In the genomic region with DNA sequence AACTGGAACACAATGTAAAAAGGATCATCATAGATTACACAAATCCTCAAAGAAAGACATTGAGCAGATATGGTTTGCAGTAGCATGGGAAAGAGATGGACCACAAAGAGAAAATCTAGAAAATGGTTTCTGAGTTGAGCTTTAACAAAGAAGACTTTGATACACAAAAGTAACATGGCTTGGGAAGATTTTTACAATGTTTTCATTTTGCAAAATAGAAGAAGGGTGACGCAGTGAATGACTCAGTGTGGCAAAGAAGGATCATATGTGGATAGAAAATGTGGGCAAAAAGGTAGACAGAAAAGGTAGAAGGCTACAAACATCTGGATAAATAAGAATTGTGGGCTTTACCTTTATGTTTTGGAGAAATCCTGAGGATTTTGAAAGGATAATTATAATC, we compare ENCODE assay signal across 2 cellular contexts.
A peak's percentile ranks its signal among the peaks of the same experiment; 100 is the strongest.
TF ChIP-seq lines count a peak whose summit lies in the region.

No MANE protein-coding gene starts in this region.

TF ChIP-seq in GM23338, 12 proteins besides CTCF, POLR2A, EP300 and RAD21:
- TF ChIP-seq JUNB (IDR thresholded peaks at IDR 0.05; ENCODE audit: unreplicated experiment) (no peak), STAT1 (IDR thresholded peaks at IDR 0.05; ENCODE audit: unreplicated experiment) (no peak), EZH2phosphoT487 (IDR thresholded peaks at IDR 0.05; ENCODE audit: unreplicated experiment) (no peak), ZNF331 (CRISPR knock-in tag; IDR thresholded peaks at IDR 0.05; ENCODE audit: low read depth) (no peak), POLR2AphosphoS5 (IDR thresholded peaks at IDR 0.05; ENCODE audit: low read depth) (no peak)
- TF ChIP-seq, protein P1, sequence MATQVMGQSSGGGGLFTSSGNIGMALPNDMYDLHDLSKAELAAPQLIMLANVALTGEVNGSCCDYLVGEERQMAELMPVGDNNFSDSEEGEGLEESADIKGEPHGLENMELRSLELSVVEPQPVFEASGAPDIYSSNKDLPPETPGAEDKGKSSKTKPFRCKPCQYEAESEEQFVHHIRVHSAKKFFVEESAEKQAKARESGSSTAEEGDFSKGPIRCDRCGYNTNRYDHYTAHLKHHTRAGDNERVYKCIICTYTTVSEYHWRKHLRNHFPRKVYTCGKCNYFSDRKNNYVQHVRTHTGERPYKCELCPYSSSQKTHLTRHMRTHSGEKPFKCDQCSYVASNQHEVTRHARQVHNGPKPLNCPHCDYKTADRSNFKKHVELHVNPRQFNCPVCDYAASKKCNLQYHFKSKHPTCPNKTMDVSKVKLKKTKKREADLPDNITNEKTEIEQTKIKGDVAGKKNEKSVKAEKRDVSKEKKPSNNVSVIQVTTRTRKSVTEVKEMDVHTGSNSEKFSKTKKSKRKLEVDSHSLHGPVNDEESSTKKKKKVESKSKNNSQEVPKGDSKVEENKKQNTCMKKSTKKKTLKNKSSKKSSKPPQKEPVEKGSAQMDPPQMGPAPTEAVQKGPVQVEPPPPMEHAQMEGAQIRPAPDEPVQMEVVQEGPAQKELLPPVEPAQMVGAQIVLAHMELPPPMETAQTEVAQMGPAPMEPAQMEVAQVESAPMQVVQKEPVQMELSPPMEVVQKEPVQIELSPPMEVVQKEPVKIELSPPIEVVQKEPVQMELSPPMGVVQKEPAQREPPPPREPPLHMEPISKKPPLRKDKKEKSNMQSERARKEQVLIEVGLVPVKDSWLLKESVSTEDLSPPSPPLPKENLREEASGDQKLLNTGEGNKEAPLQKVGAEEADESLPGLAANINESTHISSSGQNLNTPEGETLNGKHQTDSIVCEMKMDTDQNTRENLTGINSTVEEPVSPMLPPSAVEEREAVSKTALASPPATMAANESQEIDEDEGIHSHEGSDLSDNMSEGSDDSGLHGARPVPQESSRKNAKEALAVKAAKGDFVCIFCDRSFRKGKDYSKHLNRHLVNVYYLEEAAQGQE (IDR thresholded peaks at IDR 0.05; ENCODE audit: unreplicated experiment) = no peak
- TF ChIP-seq, protein P2, sequence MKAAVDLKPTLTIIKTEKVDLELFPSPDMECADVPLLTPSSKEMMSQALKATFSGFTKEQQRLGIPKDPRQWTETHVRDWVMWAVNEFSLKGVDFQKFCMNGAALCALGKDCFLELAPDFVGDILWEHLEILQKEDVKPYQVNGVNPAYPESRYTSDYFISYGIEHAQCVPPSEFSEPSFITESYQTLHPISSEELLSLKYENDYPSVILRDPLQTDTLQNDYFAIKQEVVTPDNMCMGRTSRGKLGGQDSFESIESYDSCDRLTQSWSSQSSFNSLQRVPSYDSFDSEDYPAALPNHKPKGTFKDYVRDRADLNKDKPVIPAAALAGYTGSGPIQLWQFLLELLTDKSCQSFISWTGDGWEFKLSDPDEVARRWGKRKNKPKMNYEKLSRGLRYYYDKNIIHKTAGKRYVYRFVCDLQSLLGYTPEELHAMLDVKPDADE (IDR thresholded peaks at IDR 0.05) = no peak

TF ChIP-seq in endothelial cell of umbilical vein, 7 proteins besides CTCF, POLR2A, EP300 and RAD21:
- TF ChIP-seq MAX (IDR thresholded peaks at IDR 0.05; ENCODE audit: insufficient read depth, insufficient read length) = no peak
- peak; percentile 32 for TF ChIP-seq FOS (IDR thresholded peaks at IDR 0.05; ENCODE audit: borderline replicate concordance, insufficient read depth, low read length)
- TF ChIP-seq POLR2AphosphoS5 (IDR thresholded peaks at IDR 0.05; ENCODE audit: insufficient read depth, low read depth, low read length) = no peak
- TF ChIP-seq JUN (IDR thresholded peaks at IDR 0.05; ENCODE audit: borderline replicate concordance, insufficient read depth, insufficient read length, low read depth) = no peak
